Comparison of ENCODE assay signal across 8 cellular contexts in genomic region chr7:144127714-144128334, GRCh38. TPM values are rescaled to one million over a fixed set of nuclear protein-coding genes. Genes with fewer than 3 reads are reported as not detected.
A peak's percentile ranks its signal among the peaks of the same experiment; 100 is the strongest.
DNase-seq lines count a peak whose midpoint lies in the region; ATAC-seq and TF ChIP-seq lines count a peak whose summit lies in the region.

No MANE protein-coding gene starts in this region.

- no peaks in the 10 kb centered on the region for H3K9me3 ChIP-seq in adrenal gland (replicated peaks in 1 of 3)
- no peaks in the 10 kb centered on the region for H3K9me3 ChIP-seq in left ventricle myocardium inferior (replicated peaks)
- H3K9me3 ChIP-seq in sigmoid colon, result no peaks in the 10 kb centered on the region

- H3K4me1 ChIP-seq in adrenal gland (replicated peaks in 1 of 2) (no peaks in the 10 kb centered on the region), left ventricle myocardium inferior (no peaks in the 10 kb centered on the region), sigmoid colon (no peaks in the 10 kb centered on the region)

- H3K27ac ChIP-seq in adrenal gland, result no peak overlapping the region
- H3K27ac ChIP-seq in left ventricle myocardium inferior (replicated peaks), result no peak overlapping the region
- no peak overlapping the region for H3K27ac ChIP-seq in sigmoid colon

- 31 to 39% (median 35%) methylated on average over 5 to 6 of the region's 6 CpGs for WGBS in adrenal gland, 4 donors
- WGBS in sigmoid colon, 2 donors, result 26 to 38% methylated on average over 6 of the region's 6 CpGs

- no peaks in the 10 kb centered on the region for H3K36me3 ChIP-seq in adrenal gland (replicated peaks in 1 of 2)
- H3K36me3 ChIP-seq in left ventricle myocardium inferior, result no peaks in the 10 kb centered on the region
- H3K36me3 ChIP-seq in sigmoid colon, result no peaks in the 10 kb centered on the region

- TF ChIP-seq CTCF in adrenal gland (IDR thresholded peaks at IDR 0.05), result peak; percentile 67 to 82 (median 76)
- TF ChIP-seq CTCF in left ventricle myocardium inferior (IDR thresholded peaks at IDR 0.05; ENCODE audit: borderline replicate concordance), result peak; percentile 79
- TF ChIP-seq CTCF in sigmoid colon (IDR thresholded peaks at IDR 0.05), result peak in 3 of 4 experiments; percentile 50 to 65 (median 51)

- DNase-seq in NCI-H1417 (lab: John Stamatoyannopoulos, UW) (peak; percentile 65 to 89 (median 75)), T-helper 1 cell (peak; percentile 62 to 85 (median 73)), adrenal gland (peak; percentile 84 to 95 (median 91)), left ventricle myocardium inferior (peak; percentile 87), sigmoid colon (peak; percentile 91), mesenteric fat pad (ENCODE audit: low spot score) (no peak)

- ATAC-seq in GM18499 (IDR thresholded peaks at IDR 0.05; ENCODE audit: insufficient read depth, unreplicated experiment), result peak; percentile 95
- peak; percentile 100 for ATAC-seq in HG02798 (IDR thresholded peaks at IDR 0.05; ENCODE audit: poor library complexity, unreplicated experiment)

- no peak for TF ChIP-seq EP300 in sigmoid colon (IDR thresholded peaks at IDR 0.05)

- TF ChIP-seq POLR2A in adrenal gland (IDR thresholded peaks at IDR 0.05) (no peak), sigmoid colon (IDR thresholded peaks at IDR 0.05) (no peak)

- intact Hi-C loops in adrenal gland (cut with DNase I), result no loop called here
- intact Hi-C loops in left ventricle myocardium inferior (cut with micrococcal nuclease), result no loop called here
- intact Hi-C loops in sigmoid colon (cut with DNase I), result no loop called here

- H3K4me3 ChIP-seq in adrenal gland (no peak overlapping the region), left ventricle myocardium inferior (no peak overlapping the region), sigmoid colon (no peak overlapping the region)

- H3K27me3 ChIP-seq in adrenal gland, result no peaks in the 10 kb centered on the region
- H3K27me3 ChIP-seq in left ventricle myocardium inferior (ENCODE audit: low read depth), result no peaks in the 10 kb centered on the region
- H3K27me3 ChIP-seq in sigmoid colon, result no peaks in the 10 kb centered on the region

RNA-seq across cellular contexts. Expression of gene OR2A14, which starts 4.8 kb away (rescaled TPM):
- total RNA-seq in adrenal gland (not detected), left ventricle myocardium inferior (not detected), sigmoid colon (not detected), mesenteric fat pad (not detected)
- polyA plus RNA-seq in adrenal gland (not detected), sigmoid colon (not detected)

RNA-seq across cellular contexts. Expression of gene OR2A2, which starts 18.4 kb away (rescaled TPM):
- not detected for total RNA-seq in adrenal gland
- not detected for polyA plus RNA-seq in adrenal gland
- not detected for total RNA-seq in left ventricle myocardium inferior
- total RNA-seq in sigmoid colon, result not detected
- polyA plus RNA-seq in sigmoid colon, result not detected
- not detected for total RNA-seq in mesenteric fat pad

RNA-seq across cellular contexts. Expression of gene OR2A12, which starts 41.7 kb away (rescaled TPM):
- total RNA-seq in adrenal gland, result not detected
- polyA plus RNA-seq in adrenal gland, result not detected
- total RNA-seq in left ventricle myocardium inferior, result not detected
- total RNA-seq in sigmoid colon, result not detected
- not detected for polyA plus RNA-seq in sigmoid colon
- total RNA-seq in mesenteric fat pad, result not detected

RNA-seq across cellular contexts. Expression of gene CTAGE4, which starts 55.4 kb away (rescaled TPM):
- 1 to 10 TPM in 1 of 8 donors, under 1 TPM in 4, not detected in 3; 0.23 to 2.3 (median 0.31) TPM for total RNA-seq in adrenal gland
- 1 to 10 TPM in 1 of 3 donors, under 1 TPM in 1, not detected in 1; 0.88 to 1.1 TPM for polyA plus RNA-seq in adrenal gland
- total RNA-seq in left ventricle myocardium inferior, result 0.16 TPM
- total RNA-seq in sigmoid colon, result 1 to 10 TPM in 3 of 4 donors, under 1 TPM in 1; 0.49 to 1.8 (median 1.6) TPM
- polyA plus RNA-seq in sigmoid colon, result 1 to 10 TPM in 2 of 3 donors, under 1 TPM in 1; 0.90 to 3.0 (median 3.0) TPM
- total RNA-seq in mesenteric fat pad, result 0.58 TPM

RNA-seq across cellular contexts. Expression of gene OR2A25, which starts 58.2 kb away (rescaled TPM):
- total RNA-seq in adrenal gland (not detected), left ventricle myocardium inferior (not detected), sigmoid colon (not detected), mesenteric fat pad (not detected)
- polyA plus RNA-seq in adrenal gland (not detected), sigmoid colon (not detected)
